Comparison of ENCODE assay signal across 1 cellular context in genomic region chr1:8736927-8737326, GRCh38.
A peak's percentile ranks its signal among the peaks of the same experiment; 100 is the strongest.
TF ChIP-seq lines count a peak whose summit lies in the region.

No MANE protein-coding gene starts in this region.

TF ChIP-seq in HepG2, 621 proteins besides CTCF, POLR2A, EP300 and RAD21 (continued from another document and continues in another):
- TF ChIP-seq ZNF609 (CRISPR knock-in tag; IDR thresholded peaks at IDR 0.05; ENCODE audit: borderline replicate concordance), result no peak
- TF ChIP-seq RXRB (CRISPR knock-in tag; IDR thresholded peaks at IDR 0.05; ENCODE audit: borderline replicate concordance), result peak; percentile 22; the same call in 1 of the 2 replicates
- no peak for TF ChIP-seq ZNF687 (CRISPR knock-in tag; IDR thresholded peaks at IDR 0.05)
- peak; percentile 36; the same call in 1 of the 2 replicates for TF ChIP-seq GFI1 (CRISPR knock-in tag; IDR thresholded peaks at IDR 0.05; ENCODE audit: borderline replicate concordance)
- TF ChIP-seq MED8 (CRISPR knock-in tag; IDR thresholded peaks at IDR 0.05; ENCODE audit: insufficient replicate concordance), result no peak
- no peak for TF ChIP-seq ZSCAN21 (CRISPR knock-in tag; IDR thresholded peaks at IDR 0.05; ENCODE audit: borderline replicate concordance)
- no peak for TF ChIP-seq ZHX2 (IDR thresholded peaks at IDR 0.05; ENCODE audit: low read depth)
- no peak for TF ChIP-seq ZHX2 (CRISPR knock-in tag; IDR thresholded peaks at IDR 0.05; ENCODE audit: borderline replicate concordance)
- no peak for TF ChIP-seq ZNF724P (CRISPR knock-in tag; IDR thresholded peaks at IDR 0.05; ENCODE audit: borderline replicate concordance)
- TF ChIP-seq BRF2 (CRISPR knock-in tag; IDR thresholded peaks at IDR 0.05), result no peak
- peak; percentile 28; the same call in 1 of the 2 replicates for TF ChIP-seq POGZ (CRISPR knock-in tag; IDR thresholded peaks at IDR 0.05)
- no peak for TF ChIP-seq ZBTB44 (CRISPR knock-in tag; IDR thresholded peaks at IDR 0.05)
- TF ChIP-seq, protein P1, sequence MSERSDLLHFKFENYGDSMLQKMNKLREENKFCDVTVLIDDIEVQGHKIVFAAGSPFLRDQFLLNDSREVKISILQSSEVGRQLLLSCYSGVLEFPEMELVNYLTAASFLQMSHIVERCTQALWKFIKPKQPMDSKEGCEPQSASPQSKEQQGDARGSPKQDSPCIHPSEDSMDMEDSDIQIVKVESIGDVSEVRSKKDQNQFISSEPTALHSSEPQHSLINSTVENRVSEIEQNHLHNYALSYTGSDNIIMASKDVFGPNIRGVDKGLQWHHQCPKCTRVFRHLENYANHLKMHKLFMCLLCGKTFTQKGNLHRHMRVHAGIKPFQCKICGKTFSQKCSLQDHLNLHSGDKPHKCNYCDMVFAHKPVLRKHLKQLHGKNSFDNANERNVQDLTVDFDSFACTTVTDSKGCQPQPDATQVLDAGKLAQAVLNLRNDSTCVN (CRISPR knock-in tag; IDR thresholded peaks at IDR 0.05; ENCODE audit: borderline replicate concordance), result peak; percentile 97
- 0 out of 2 replicates have a peak, but pooled peaks have one; percentile 30 for TF ChIP-seq TFDP2 (CRISPR knock-in tag; IDR thresholded peaks at IDR 0.05)
- TF ChIP-seq GATAD1 (CRISPR knock-in tag; IDR thresholded peaks at IDR 0.05), result no peak
- no peak for TF ChIP-seq ZBTB42 (CRISPR knock-in tag; IDR thresholded peaks at IDR 0.05)
- TF ChIP-seq, protein P2, sequence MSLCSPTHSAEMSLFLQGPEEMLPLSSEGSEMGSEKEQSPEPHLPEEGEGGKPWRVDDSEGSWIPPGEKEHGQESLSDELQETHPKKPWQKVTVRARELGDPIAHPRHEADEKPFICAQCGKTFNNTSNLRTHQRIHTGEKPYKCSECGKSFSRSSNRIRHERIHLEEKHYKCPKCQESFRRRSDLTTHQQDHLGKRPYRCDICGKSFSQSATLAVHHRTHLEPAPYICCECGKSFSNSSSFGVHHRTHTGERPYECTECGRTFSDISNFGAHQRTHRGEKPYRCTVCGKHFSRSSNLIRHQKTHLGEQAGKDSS (CRISPR knock-in tag; IDR thresholded peaks at IDR 0.05; ENCODE audit: borderline replicate concordance, low read depth), result no peak
- TF ChIP-seq ZSCAN20 (CRISPR knock-in tag; IDR thresholded peaks at IDR 0.05; ENCODE audit: borderline replicate concordance), result no peak
- no peak for TF ChIP-seq SCMH1 (CRISPR knock-in tag; IDR thresholded peaks at IDR 0.05; ENCODE audit: borderline replicate concordance)
- no peak for TF ChIP-seq ZBTB2 (CRISPR knock-in tag; IDR thresholded peaks at IDR 0.05; ENCODE audit: low read depth)
- no peak for TF ChIP-seq CBX5 (CRISPR knock-in tag; IDR thresholded peaks at IDR 0.05; ENCODE audit: borderline replicate concordance)
- no peak for TF ChIP-seq ZNF775 (CRISPR knock-in tag; IDR thresholded peaks at IDR 0.05; ENCODE audit: borderline replicate concordance)
- TF ChIP-seq, protein P3, sequence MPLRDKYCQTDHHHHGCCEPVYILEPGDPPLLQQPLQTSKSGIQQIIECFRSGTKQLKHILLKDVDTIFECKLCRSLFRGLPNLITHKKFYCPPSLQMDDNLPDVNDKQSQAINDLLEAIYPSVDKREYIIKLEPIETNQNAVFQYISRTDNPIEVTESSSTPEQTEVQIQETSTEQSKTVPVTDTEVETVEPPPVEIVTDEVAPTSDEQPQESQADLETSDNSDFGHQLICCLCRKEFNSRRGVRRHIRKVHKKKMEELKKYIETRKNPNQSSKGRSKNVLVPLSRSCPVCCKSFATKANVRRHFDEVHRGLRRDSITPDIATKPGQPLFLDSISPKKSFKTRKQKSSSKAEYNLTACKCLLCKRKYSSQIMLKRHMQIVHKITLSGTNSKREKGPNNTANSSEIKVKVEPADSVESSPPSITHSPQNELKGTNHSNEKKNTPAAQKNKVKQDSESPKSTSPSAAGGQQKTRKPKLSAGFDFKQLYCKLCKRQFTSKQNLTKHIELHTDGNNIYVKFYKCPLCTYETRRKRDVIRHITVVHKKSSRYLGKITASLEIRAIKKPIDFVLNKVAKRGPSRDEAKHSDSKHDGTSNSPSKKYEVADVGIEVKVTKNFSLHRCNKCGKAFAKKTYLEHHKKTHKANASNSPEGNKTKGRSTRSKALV (CRISPR knock-in tag; IDR thresholded peaks at IDR 0.05), result no peak
